In genomic region chr3:197136744-197137143, GRCh38 we compare ENCODE assay signal across 7 cellular contexts.
"Had no signal": no experiment of that assay in that cellular context is flagged by ENCODE, and none has a peak within 500 bp of the region (broad histone marks: within the 10 kb centered on the region; RNA-seq: fewer than 3 reads in every experiment).

No MANE protein-coding gene starts in this region.

- FAIRE-seq: GM12878, GM12891, GM12892, GM18507, GM19239 had no signal

- DNase-seq: GDM1, GF-D8 had no signal

- H3K4me3 ChIP-seq: GM12878 had no signal

- ATAC-seq: GM12878 had no signal
